ENCODE assay signal across 17 cellular contexts in the genomic region with DNA sequence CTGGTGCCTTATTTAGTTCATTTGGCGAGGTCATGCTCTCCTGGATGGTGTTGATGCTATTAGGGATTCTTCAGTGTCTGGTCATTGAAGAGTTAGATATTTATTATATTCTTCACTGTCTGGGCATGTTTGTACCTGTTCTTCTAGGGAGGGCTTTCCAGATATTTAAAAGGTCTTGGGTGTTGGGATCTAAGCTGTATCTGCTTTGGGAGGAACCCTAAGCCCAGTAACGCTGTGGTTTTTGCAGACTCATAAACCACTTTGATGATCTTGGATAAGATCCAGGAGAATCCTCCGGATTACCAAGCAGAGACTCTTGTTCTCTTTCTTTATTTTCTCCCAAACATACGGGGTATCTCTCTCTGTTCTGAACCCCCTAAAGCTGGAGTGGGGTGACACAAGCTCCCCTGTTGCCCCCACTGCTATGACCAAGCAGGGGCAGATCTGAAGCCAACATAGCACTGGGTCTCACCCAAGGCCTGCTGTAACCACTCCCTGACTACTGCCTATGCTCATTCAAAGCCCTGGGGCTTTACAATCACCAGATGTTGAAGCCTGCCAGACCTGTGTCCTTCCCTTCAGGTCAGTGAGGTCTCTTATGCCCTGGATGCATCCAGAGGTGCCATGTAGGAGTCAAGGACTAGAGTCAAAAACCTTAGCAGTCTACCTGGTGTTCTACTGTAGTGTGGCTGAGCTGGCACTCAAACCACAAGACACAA.
"Had no signal": no experiment of that assay in that cellular context is flagged by ENCODE, and none has a peak within 500 bp of the region (broad histone marks: within the 10 kb centered on the region; RNA-seq: fewer than 3 reads in every experiment).

No MANE protein-coding gene starts in this region.

- ATAC-seq: gastroesophageal sphincter; heart right ventricle; left lobe of liver; natural killer cell treated with Interleukin-12 subunit alpha and Interleukin-12 subunit beta and Interleukin-15 and Interleukin-18, amount 100 ng/mL, for 72 hours; stimulated activated naive CD8-positive, alpha-beta T cell treated with anti-CD3 and anti-CD28 coated beads, Interleukin-15, Interleukin-2, amounts not matched to agents 100 U/mL and 50 U/mL, for 24 hours had no signal

- H3K27ac ChIP-seq: colonic mucosa, esophagus muscularis mucosa, gastroesophageal sphincter, heart right ventricle, right atrium auricular region, skin epidermis had no signal

- H3K9me3 ChIP-seq: colonic mucosa, esophagus muscularis mucosa, gastroesophageal sphincter had no signal

- H3K27me3 ChIP-seq: colonic mucosa, esophagus muscularis mucosa, gastroesophageal sphincter, right atrium auricular region had no signal

- H3K4me3 ChIP-seq: colonic mucosa, esophagus muscularis mucosa, gastroesophageal sphincter, heart right ventricle, right atrium auricular region, skin epidermis had no signal

- DNase-seq: activated CD4-positive, alpha-beta T cell treated with anti-CD3 and anti-CD28 coated beads, Interleukin-2, amount 50 U/mL, for 1 hour; activated CD8-positive, alpha-beta memory T cell treated with anti-CD3 and anti-CD28 coated beads for 24 hours; activated gamma-delta T cell treated with Interleukin-2 at 50 U/mL for 16 hours; activated naive CD8-positive, alpha-beta T cell treated with anti-CD3 and anti-CD28 coated beads for 36 hours; colonic mucosa; heart right ventricle; islet precursor cell; mesenchymal stem cell; nucleus accumbens; posterior cingulate gyrus; stimulated activated naive CD8-positive, alpha-beta T cell treated with anti-CD3 and anti-CD28 coated beads, Interleukin-15, Interleukin-2, amounts not matched to agents 100 U/mL and 50 U/mL, for 24 hours had no signal

- H3K4me1 ChIP-seq: colonic mucosa, esophagus muscularis mucosa, gastroesophageal sphincter, heart right ventricle, right atrium auricular region had no signal

- H3K36me3 ChIP-seq: colonic mucosa, esophagus muscularis mucosa, gastroesophageal sphincter, heart right ventricle, right atrium auricular region had no signal
